ENCODE assay signal across 15 cellular contexts in the genomic region with DNA sequence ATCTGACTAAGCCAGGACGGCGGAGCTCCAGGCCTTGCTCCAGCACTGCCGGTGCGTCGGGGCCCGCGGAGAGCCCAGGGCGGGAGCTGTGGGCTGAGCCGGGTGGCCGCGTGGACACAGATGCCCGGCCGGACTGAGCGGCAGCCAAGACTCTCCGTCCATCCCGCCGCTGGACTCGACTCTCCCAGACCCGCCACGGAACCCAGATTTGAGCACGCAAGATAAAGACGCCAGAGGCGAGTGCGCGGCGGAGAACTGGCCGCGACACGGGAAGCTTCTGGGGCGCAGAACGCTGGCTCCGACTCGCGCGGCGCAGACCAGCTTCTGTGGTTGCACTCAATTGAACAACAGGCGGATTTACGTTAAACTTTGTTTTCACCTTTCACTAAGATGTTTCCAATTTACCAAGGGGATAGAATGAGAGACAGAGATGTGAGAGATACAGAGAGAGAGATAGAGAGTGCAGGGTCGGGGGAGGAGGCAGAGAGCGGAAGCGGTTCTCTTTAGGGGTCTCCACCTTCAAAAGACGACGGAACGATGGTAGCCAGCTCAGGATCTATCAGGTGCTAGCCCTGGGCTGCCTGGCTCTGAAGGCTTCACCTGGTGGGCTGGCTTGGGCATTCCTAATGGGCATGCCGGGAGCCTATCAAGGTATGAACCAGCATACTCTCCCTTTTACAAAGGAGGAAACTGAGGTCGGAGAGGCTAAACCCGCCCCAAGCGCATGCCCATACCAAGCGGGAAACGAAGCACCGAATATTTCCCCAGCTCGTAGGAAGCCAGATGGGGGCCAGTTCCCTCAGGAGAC. TPM values are rescaled to one million over a fixed set of nuclear protein-coding genes. Genes with fewer than 3 reads are reported as not detected.
DNase-seq lines count a peak whose midpoint lies in the region; ATAC-seq and TF ChIP-seq lines count a peak whose summit lies in the region.
"Had no signal": no experiment of that assay in that cellular context is flagged by ENCODE, and none has a peak within 500 bp of the region (broad histone marks: within the 10 kb centered on the region; RNA-seq: fewer than 3 reads in every experiment).

No MANE protein-coding gene starts in this region.

- TF ChIP-seq CTCF in GM13976 (IDR thresholded peaks at IDR 0.05; ENCODE audit: borderline replicate concordance, control extremely low read depth, extremely low read depth, insufficient read depth, missing control alignments) (no peak), glutamatergic neuron (IDR thresholded peaks at IDR 0.05; ENCODE audit: partially characterized antibody, unreplicated experiment) (no peak), osteoblast (IDR thresholded peaks at IDR 0.05; ENCODE audit: extremely low read depth, low read depth, low read length) (no peak), lower lobe of right lung (IDR thresholded peaks at IDR 0.05) (no peak)

- H4K20me1 ChIP-seq in osteoblast (ENCODE audit: insufficient read depth, low read length), result no peaks in the 10 kb centered on the region

- H3K9me3 Mint-ChIP-seq in glutamatergic neuron (ENCODE audit: unreplicated experiment), result peaks cover 9% of the 10 kb centered on the region

- H2AFZ ChIP-seq in osteoblast (ENCODE audit: low read length), result no peak overlapping the region

- H3K27me3 ChIP-seq in HUES6 (ENCODE audit: control insufficient read depth, insufficient read depth, low read length), result peaks cover 100% of the 10 kb centered on the region
- peaks cover 69% of the 10 kb centered on the region for H3K27me3 ChIP-seq in osteoblast (ENCODE audit: insufficient read depth, low read length)
- peaks cover 99% of the 10 kb centered on the region for H3K27me3 ChIP-seq in lower lobe of right lung (ENCODE audit: low read depth)

- no peaks in the 10 kb centered on the region for H3K36me3 Mint-ChIP-seq in glutamatergic neuron (ENCODE audit: unreplicated experiment)

- ATAC-seq in HG03520 (IDR thresholded peaks at IDR 0.05; ENCODE audit: unreplicated experiment), result no peak
- ATAC-seq in lower lobe of right lung, result no peak
- ATAC-seq: HepG2 had no signal

- no peaks in the 10 kb centered on the region for H3K36me3 ChIP-seq in HUES6 (ENCODE audit: control insufficient read depth, insufficient read depth, low read length)
- no peaks in the 10 kb centered on the region for H3K36me3 ChIP-seq in osteoblast (ENCODE audit: insufficient read depth, low read length)
- no peaks in the 10 kb centered on the region for H3K36me3 ChIP-seq in lower lobe of right lung
- H3K36me3 ChIP-seq: HAP-1 had no signal

- no peaks in the 10 kb centered on the region for H3K9me3 ChIP-seq in HUES6 (ENCODE audit: control insufficient read depth, insufficient read depth, low read depth, low read length)
- H3K9me3 ChIP-seq in osteoblast (ENCODE audit: low read depth, low read length), result no peaks in the 10 kb centered on the region
- no peaks in the 10 kb centered on the region for H3K9me3 ChIP-seq in lower lobe of right lung
- H3K9me3 ChIP-seq: Caco-2, HAP-1 had no signal

- no peaks in the 10 kb centered on the region for H3K79me2 ChIP-seq in osteoblast (ENCODE audit: insufficient read depth, low read length)

- peaks cover 34% of the 10 kb centered on the region for H3K27me3 Mint-ChIP-seq in glutamatergic neuron (ENCODE audit: unreplicated experiment)

- in situ Hi-C loops in GM13976 (cut with MboI; ENCODE audit: low sequenced_read_pairs, unreplicated experiment), result loop anchor here (10.0 to 25.0 kb wide), 2 partner anchors 633 to 821 kb away; no protein-coding TSS in a partner anchor

- no peak overlapping the region for H3K4me2 ChIP-seq in osteoblast (ENCODE audit: insufficient read depth, low read length)

- DNase-seq in GM13976 (ENCODE audit: low spot score), result peak; percentile 24
- peak; percentile 36 for DNase-seq in glutamatergic neuron
- DNase-seq in osteoblast (ENCODE audit: insufficient read length, low spot score, missing footprints), result peak; percentile 74
- DNase-seq in lower lobe of right lung, result no peak
- DNase-seq in activated CD4-positive, CD25-positive, alpha-beta regulatory T cell treated with anti-CD3 and anti-CD28 coated beads, Interleukin-2, amount 50 U/mL, for 72 hours, result no peak
- DNase-seq: activated CD4-positive, alpha-beta T cell treated with anti-CD3 and anti-CD28 coated beads, Interleukin-2, amount 50 U/mL, for 4 hours; activated naive CD4-positive, alpha-beta T cell; Caco-2; NCI-H1417 treated with DMSO at 0.1 percent for 48 hours; NCI-H69; SW 1271 had no signal

- H3K4me1 Mint-ChIP-seq in glutamatergic neuron (ENCODE audit: low read depth, unreplicated experiment), result peaks cover 17% of the 10 kb centered on the region

- H3K4me3 ChIP-seq in HUES6 (ENCODE audit: low read depth, low read length) (peak overlapping the region; percentile 51), osteoblast (ENCODE audit: insufficient read depth, low read length) (no peak overlapping the region), lower lobe of right lung (no peak overlapping the region)
- H3K4me3 ChIP-seq: HAP-1 had no signal

- intact Hi-C loops in lower lobe of right lung (cut with DNase I), result loop anchor here (10.0 kb wide), 2 partner anchors 633 to 813 kb away; no protein-coding TSS in a partner anchor

- H3K4me1 ChIP-seq in HUES6 (ENCODE audit: control insufficient read depth, insufficient read depth, low read length) (peaks cover 56% of the 10 kb centered on the region), osteoblast (ENCODE audit: insufficient read depth, low read length) (peaks cover 10% of the 10 kb centered on the region), lower lobe of right lung (peaks cover 17% of the 10 kb centered on the region)
- H3K4me1 ChIP-seq: Caco-2, HAP-1 had no signal

- H3K9ac ChIP-seq in HUES6 (ENCODE audit: low read length), result no peak overlapping the region

- peak overlapping the region; percentile 51 for H3K4me3 Mint-ChIP-seq in glutamatergic neuron (ENCODE audit: unreplicated experiment)

- H3K27ac Mint-ChIP-seq in glutamatergic neuron (ENCODE audit: unreplicated experiment), result no peak overlapping the region

- H3K27ac ChIP-seq in HUES6 (ENCODE audit: low read depth, low read length) (no peak overlapping the region), osteoblast (ENCODE audit: low read depth, low read length) (no peak overlapping the region), lower lobe of right lung (no peak overlapping the region)

RNA-seq across cellular contexts. Expression of a gene that starts 10.4 kb away (rescaled TPM):
- total RNA-seq in glutamatergic neuron (ENCODE audit: unreplicated experiment) (0.39 TPM), osteoblast (0.29 and 0.72 TPM in 2 replicates), lower lobe of right lung (0.15 TPM)
- total RNA-seq: HepG2 had no signal

Comparison
In these comparisons a context has a peak if more than half of its experiments do, and no peak if none do; other contexts are left out.
1. DNase-seq: peak in GM13976 (single experiment), glutamatergic neuron (single experiment) and osteoblast (single experiment); none in lower lobe of right lung (single experiment) and activated CD4-positive, CD25-positive, alpha-beta regulatory T cell treated with anti-CD3 and anti-CD28 coated beads, Interleukin-2, amount 50 U/mL, for 72 hours (single experiment).